In genomic region chr2:181581534-181581933, GRCh38 we compare ENCODE assay signal across 13 cellular contexts.
DNase-seq lines count a peak whose midpoint lies in the region; FAIRE-seq and TF ChIP-seq lines count a peak whose summit lies in the region.
"Had no signal": no experiment of that assay in that cellular context is flagged by ENCODE, and none has a peak within 500 bp of the region (broad histone marks: within the 10 kb centered on the region; RNA-seq: fewer than 3 reads in every experiment).

No MANE protein-coding gene starts in this region.

- H3K4me1 ChIP-seq in breast epithelium, result no peaks in the 10 kb centered on the region

- H3K27me3 Mint-ChIP-seq in MCF 10A (ENCODE audit: insufficient read depth, unreplicated experiment), result no peaks in the 10 kb centered on the region

- intact Hi-C loops in MCF 10A (cut with micrococcal nuclease) (no loop called here), breast epithelium (cut with DNase I; ENCODE audit: low total_unique reads) (no loop called here)

- H3K36me3 ChIP-seq in breast epithelium, result no peaks in the 10 kb centered on the region
- H3K36me3 ChIP-seq: thoracic aorta had no signal

- H3K27ac Mint-ChIP-seq in MCF 10A (ENCODE audit: low read depth, unreplicated experiment), result no peak overlapping the region
- H3K27ac Mint-ChIP-seq: activated CD8-positive, alpha-beta memory T cell treated with anti-CD3 and anti-CD28 coated beads, Interleukin-2, amount 10 ng/mL, durations not matched to agents 7 days and 5 days had no signal

- no peaks in the 10 kb centered on the region for H3K9me3 ChIP-seq in breast epithelium
- H3K9me3 ChIP-seq: thoracic aorta had no signal

- no peaks in the 10 kb centered on the region for H3K9me3 Mint-ChIP-seq in MCF 10A (ENCODE audit: unreplicated experiment)

- TF ChIP-seq POLR2A in breast epithelium (IDR thresholded peaks at IDR 0.05), result no peak

- no TSS peak for BruUV-seq in MCF 10A (replicated peaks; lab: Mats Ljungman, UMichigan)

- DNase-seq in MCF 10A (ENCODE audit: unreplicated experiment) (no peak), breast epithelium (ENCODE audit: low spot score in 2 of 2) (no peak), NAMALWA (ENCODE audit: low spot score) (peak; percentile 5), choroid plexus epithelial cell (ENCODE audit: low read depth) (no peak), urothelium cell line (ENCODE audit: low spot score) (no peak), SIG-M5 treated with dmso at 0.1 percent for 504 hours (lab: John Stamatoyannopoulos, UW; ENCODE audit: unreplicated experiment) (no peak), D341Med (ENCODE audit: low spot score) (no peak), medulla oblongata (ENCODE audit: extremely low spot score) (no peak)
- DNase-seq: activated CD8-positive, alpha-beta memory T cell treated with anti-CD3 and anti-CD28 coated beads, Interleukin-2, amount 10 ng/mL, durations not matched to agents 7 days and 5 days; activated naive CD4-positive, alpha-beta T cell treated with Interleukin-2 at 50 U/mL for 16 hours; GOT3 had no signal

- TF ChIP-seq CTCF in MCF 10A (IDR thresholded peaks at IDR 0.05; ENCODE audit: unreplicated experiment), result peak; percentile 17
- no peak for TF ChIP-seq CTCF in breast epithelium (IDR thresholded peaks at IDR 0.05)
- TF ChIP-seq CTCF in choroid plexus epithelial cell (conservative IDR thresholded peaks at IDR 0.05; ENCODE audit: low read depth, low read length), result peak; percentile 27

- H3K4me3 ChIP-seq in breast epithelium, result no peak overlapping the region
- H3K4me3 ChIP-seq in choroid plexus epithelial cell (ENCODE audit: low read depth, low read length), result no peak overlapping the region
- H3K4me3 ChIP-seq: thoracic aorta had no signal

- no peak overlapping the region for H3K4me3 Mint-ChIP-seq in MCF 10A (ENCODE audit: unreplicated experiment)
- H3K4me3 Mint-ChIP-seq: activated CD8-positive, alpha-beta memory T cell treated with anti-CD3 and anti-CD28 coated beads, Interleukin-2, amount 10 ng/mL, durations not matched to agents 7 days and 5 days had no signal

- POLR2A ChIA-PET in MCF 10A (lab: Yijun Ruan, JAX), result no interaction called here

- H3K27ac ChIP-seq in breast epithelium, result no peak overlapping the region
- H3K27ac ChIP-seq: KMS-11, thoracic aorta had no signal

- H3K36me3 Mint-ChIP-seq in MCF 10A (ENCODE audit: insufficient read depth, unreplicated experiment), result no peaks in the 10 kb centered on the region

- no peaks in the 10 kb centered on the region for H3K27me3 ChIP-seq in breast epithelium

- peak; percentile 82 for FAIRE-seq in urothelium cell line (lab: Jason Lieb, UNC)

- no peaks in the 10 kb centered on the region for H3K4me1 Mint-ChIP-seq in MCF 10A (ENCODE audit: insufficient read depth, unreplicated experiment)

- CTCF ChIA-PET in MCF 10A (lab: Yijun Ruan, JAX), result interaction anchor here (1.1 kb wide), 1 partner anchor 133 kb away, joined by 6 read pairs; no protein-coding TSS in a partner anchor

Comparison
In these comparisons a context has a peak if more than half of its experiments do, and no peak if none do; other contexts are left out.
1. CTCF ChIP-seq: peak in MCF 10A (single experiment) and choroid plexus epithelial cell (single experiment); none in breast epithelium (0 of 3).